ENCODE assay signal across 2 cellular contexts in genomic region chr13:95264225-95264624, GRCh38.
TF ChIP-seq lines count a peak whose summit lies in the region.

No MANE protein-coding gene starts in this region.

TF ChIP-seq in A549, 52 proteins besides CTCF, POLR2A, EP300 and RAD21:
- TF ChIP-seq MYC (IDR thresholded peaks at IDR 0.05; ENCODE audit: borderline replicate concordance, low read length) (no peak), PHF8 (IDR thresholded peaks at IDR 0.05; ENCODE audit: borderline replicate concordance, low read depth) (no peak), TP53 (CRISPR knock-in tag; IDR thresholded peaks at IDR 0.05) (no peak), CEBPB (IDR thresholded peaks at IDR 0.05) (peak; percentile 28 to 75; a peak in 3 of 4 replicates)

TF ChIP-seq in K562, 482 proteins besides CTCF, POLR2A, EP300 and RAD21:
- 0 out of 2 replicates have a peak, but pooled peaks have one; percentile 13 for TF ChIP-seq MECOM (CRISPR knock-in tag; IDR thresholded peaks at IDR 0.05)
- peak; percentile 70; the same call in 1 of the 2 replicates for TF ChIP-seq CEBPG (CRISPR knock-in tag; IDR thresholded peaks at IDR 0.05)
- peak; percentile 82 to 89 for TF ChIP-seq CEBPG (tag; conservative IDR thresholded peaks at IDR 0.05 in 1 of 2, IDR thresholded peaks at IDR 0.05 in 1 of 2)
- no peak for TF ChIP-seq THRB (CRISPR knock-in tag; conservative IDR thresholded peaks at IDR 0.05)
- TF ChIP-seq MEF2A (IDR thresholded peaks at IDR 0.05; ENCODE audit: control insufficient read depth, low read depth, low read length) = no peak
- TF ChIP-seq TCF3 (CRISPR knock-in tag; IDR thresholded peaks at IDR 0.05) = peak; percentile 23; the same call in 1 of the 2 replicates
- TF ChIP-seq CEBPB (tag; IDR thresholded peaks at IDR 0.05) = peak; percentile 92
- TF ChIP-seq ARID1B (IDR thresholded peaks at IDR 0.05) = peak; percentile 8; the same call in 1 of the 2 replicates
- TF ChIP-seq ATF3 (IDR thresholded peaks at IDR 0.05) = peak; percentile 72
- no peak for TF ChIP-seq ATF3 (CRISPR knock-in tag; conservative IDR thresholded peaks at IDR 0.05)
- TF ChIP-seq TRIM24 (IDR thresholded peaks at IDR 0.05) = peak; percentile 17 to 40; a peak in 2 of 4 replicates
TF ChIP-seq in K562: peak in this region for 7.
